Comparison of ENCODE assay signal across 27 cellular contexts in genomic region chr18:29157057-29157780, GRCh38.
DNase-seq lines count a peak whose midpoint lies in the region; ATAC-seq and TF ChIP-seq lines count a peak whose summit lies in the region.
"Had no signal": no experiment of that assay in that cellular context is flagged by ENCODE, and none has a peak within 500 bp of the region (broad histone marks: within the 10 kb centered on the region; RNA-seq: fewer than 3 reads in every experiment).

No MANE protein-coding gene starts in this region.

- H3K27me3 ChIP-seq in ACC112 (ENCODE audit: insufficient read depth, low read length) (no peaks in the 10 kb centered on the region), lower lobe of right lung (ENCODE audit: low read depth) (no peaks in the 10 kb centered on the region)
- H3K27me3 ChIP-seq: BLaER1 treated with 17β-estradiol and CSF1 and Interleukin-3, amounts not matched to agents 10 nM and 100 nM; testis had no signal

- no peaks in the 10 kb centered on the region for H3K9me3 ChIP-seq in lower lobe of right lung
- H3K9me3 ChIP-seq: BLaER1 treated with 17β-estradiol and CSF1 and Interleukin-3, amounts not matched to agents 10 nM and 100 nM; testis had no signal

- no peaks in the 10 kb centered on the region for H3K36me3 ChIP-seq in ACC112 (ENCODE audit: insufficient read depth, low read length)
- no peaks in the 10 kb centered on the region for H3K36me3 ChIP-seq in lower lobe of right lung
- H3K36me3 ChIP-seq: BLaER1 treated with 17β-estradiol and CSF1 and Interleukin-3, amounts not matched to agents 10 nM and 100 nM had no signal

- H3K27me3 Mint-ChIP-seq in natural killer cell treated with Interleukin-12 subunit alpha and Interleukin-12 subunit beta and Interleukin-15 and Interleukin-18, amount 100 ng/mL, for 72 hours, result peaks cover 0 to 2% of the 10 kb centered on the region in 2 donors
- no peaks in the 10 kb centered on the region for H3K27me3 Mint-ChIP-seq in type B pancreatic cell
- H3K27me3 Mint-ChIP-seq: activated CD8-positive, alpha-beta memory T cell treated with anti-CD3 and anti-CD28 coated beads, Interleukin-2, amount 10 ng/mL, durations not matched to agents 7 days and 5 days; central memory CD8-positive, alpha-beta T cell; naive thymus-derived CD4-positive, alpha-beta T cell had no signal

- peak overlapping the region; percentile 96 for H3K27ac ChIP-seq in ACC112 (ENCODE audit: low read depth, low read length)
- peak overlapping the region; percentile 96 for H3K27ac ChIP-seq in epithelial cell of prostate
- no peak overlapping the region for H3K27ac ChIP-seq in lower lobe of right lung
- H3K27ac ChIP-seq: BLaER1 treated with 17β-estradiol and CSF1 and Interleukin-3, amounts not matched to agents 10 nM and 100 nM; testis had no signal

- H3K4me3 ChIP-seq in ACC112 (ENCODE audit: low read depth, low read length) (peak overlapping the region; percentile 60), WI38 (ENCODE audit: low read depth, low read length) (peak overlapping the region; percentile 44), lower lobe of right lung (no peak overlapping the region)
- H3K4me3 ChIP-seq: BLaER1 treated with 17β-estradiol and CSF1 and Interleukin-3, amounts not matched to agents 10 nM and 100 nM; testis had no signal

- H3K9me3 Mint-ChIP-seq in natural killer cell treated with Interleukin-12 subunit alpha and Interleukin-12 subunit beta and Interleukin-15 and Interleukin-18, amount 100 ng/mL, for 72 hours, result peaks cover 8% of the 10 kb centered on the region
- H3K9me3 Mint-ChIP-seq in type B pancreatic cell, result no peaks in the 10 kb centered on the region

- peaks cover 0 to 2% of the 10 kb centered on the region in 2 donors for H3K4me1 Mint-ChIP-seq in natural killer cell treated with Interleukin-12 subunit alpha and Interleukin-12 subunit beta and Interleukin-15 and Interleukin-18, amount 100 ng/mL, for 72 hours (ENCODE audit: low read depth in 2 of 2)
- peaks cover 28% of the 10 kb centered on the region for H3K4me1 Mint-ChIP-seq in type B pancreatic cell (ENCODE audit: unreplicated experiment)
- H3K4me1 Mint-ChIP-seq: activated CD8-positive, alpha-beta memory T cell treated with anti-CD3 and anti-CD28 coated beads, Interleukin-2, amount 10 ng/mL, durations not matched to agents 7 days and 5 days; central memory CD8-positive, alpha-beta T cell; naive thymus-derived CD4-positive, alpha-beta T cell had no signal

- DNase-seq in HT1080 (ENCODE audit: low read depth), result peak; percentile 15
- no peak for DNase-seq in epithelial cell of prostate (ENCODE audit: low read depth, low spot score)
- DNase-seq in NCI-H2107 (lab: John Stamatoyannopoulos, UW), result no peak
- no peak for DNase-seq in natural killer cell treated with Interleukin-12 subunit alpha and Interleukin-12 subunit beta and Interleukin-15 and Interleukin-18, amount 100 ng/mL, for 72 hours (ENCODE audit: low spot score)
- DNase-seq in type B pancreatic cell (ENCODE audit: extremely low spot score, unreplicated experiment), result no peak
- DNase-seq in lower lobe of right lung, result no peak
- DNase-seq: activated CD4-positive, alpha-beta T cell treated with anti-CD3 and anti-CD28 coated beads, Interleukin-2, amount 50 U/mL, for 1 hour; activated CD8-positive, alpha-beta memory T cell treated with anti-CD3 and anti-CD28 coated beads, Interleukin-2, amount 10 ng/mL, durations not matched to agents 7 days and 5 days; activated naive CD4-positive, alpha-beta T cell treated with anti-CD3 and anti-CD28 coated beads, Interleukin-2, amount 50 U/mL, for 16 hours; activated T-cell treated with anti-CD3 and anti-CD28 coated beads, Interleukin-2, amount 50 U/mL, for 72 hours; COR-L47; DMS79 treated with DMSO at 0.1 percent for 48 hours; KBM-7; naive thymus-derived CD4-positive, alpha-beta T cell; NCI-H1436 treated with DMSO at 0.1 percent for 48 hours; NCI-H2171; NCI-H510A treated with DMSO at 0.1 percent for 48 hours; occipital lobe; stimulated activated CD4-positive, alpha-beta T cell treated with anti-CD3 and anti-CD28 coated beads, Interleukin-12 subunit alpha, Interleukin-12 subunit beta, amount 100 ng/mL, for 4 hours; stimulated activated CD4-positive, alpha-beta T cell treated with anti-CD3 and anti-CD28 coated beads, Interleukin-4, amount 100 ng/mL, for 24 hours; stimulated activated naive CD4-positive, alpha-beta T cell; testis had no signal

- H2AFZ ChIP-seq in ACC112 (ENCODE audit: low read length, unreplicated experiment), result peak overlapping the region; percentile 84

- H3K27ac Mint-ChIP-seq in natural killer cell treated with Interleukin-12 subunit alpha and Interleukin-12 subunit beta and Interleukin-15 and Interleukin-18, amount 100 ng/mL, for 72 hours, result no peak overlapping the region
- H3K27ac Mint-ChIP-seq in type B pancreatic cell, result no peak overlapping the region
- H3K27ac Mint-ChIP-seq: activated CD8-positive, alpha-beta memory T cell treated with anti-CD3 and anti-CD28 coated beads, Interleukin-2, amount 10 ng/mL, durations not matched to agents 7 days and 5 days; activated T-cell treated with anti-CD3 and anti-CD28 coated beads, Interleukin-2, amount 50 U/mL, for 72 hours; naive thymus-derived CD4-positive, alpha-beta T cell had no signal

- peaks cover 9% of the 10 kb centered on the region for H3K36me3 Mint-ChIP-seq in natural killer cell treated with Interleukin-12 subunit alpha and Interleukin-12 subunit beta and Interleukin-15 and Interleukin-18, amount 100 ng/mL, for 72 hours
- H3K36me3 Mint-ChIP-seq in type B pancreatic cell, result no peaks in the 10 kb centered on the region
- H3K36me3 Mint-ChIP-seq: activated CD8-positive, alpha-beta memory T cell treated with anti-CD3 and anti-CD28 coated beads, Interleukin-2, amount 10 ng/mL, durations not matched to agents 7 days and 5 days; naive thymus-derived CD4-positive, alpha-beta T cell had no signal

- H3K4me3 Mint-ChIP-seq in natural killer cell treated with Interleukin-12 subunit alpha and Interleukin-12 subunit beta and Interleukin-15 and Interleukin-18, amount 100 ng/mL, for 72 hours, result no peak overlapping the region
- no peak overlapping the region for H3K4me3 Mint-ChIP-seq in type B pancreatic cell
- H3K4me3 Mint-ChIP-seq: activated CD8-positive, alpha-beta memory T cell treated with anti-CD3 and anti-CD28 coated beads, Interleukin-2, amount 10 ng/mL, durations not matched to agents 7 days and 5 days; activated T-cell treated with anti-CD3 and anti-CD28 coated beads, Interleukin-2, amount 50 U/mL, for 72 hours; central memory CD8-positive, alpha-beta T cell; naive thymus-derived CD4-positive, alpha-beta T cell had no signal

- ATAC-seq in natural killer cell treated with Interleukin-12 subunit alpha and Interleukin-12 subunit beta and Interleukin-15 and Interleukin-18, amount 100 ng/mL, for 72 hours, result no peak
- ATAC-seq in lower lobe of right lung, result no peak
- ATAC-seq: activated CD8-positive, alpha-beta memory T cell treated with anti-CD3 and anti-CD28 coated beads, Interleukin-2, amount 10 ng/mL, durations not matched to agents 7 days and 5 days; activated T-cell treated with anti-CD3 and anti-CD28 coated beads, Interleukin-2, amount 50 U/mL, for 72 hours; left lobe of liver; naive thymus-derived CD4-positive, alpha-beta T cell had no signal

- H3K4me1 ChIP-seq in ACC112 (ENCODE audit: control insufficient read depth, insufficient read depth, low read length, unreplicated experiment) (peaks cover 66% of the 10 kb centered on the region), lower lobe of right lung (no peaks in the 10 kb centered on the region)
- H3K4me1 ChIP-seq: BLaER1 treated with 17β-estradiol and CSF1 and Interleukin-3, amounts not matched to agents 10 nM and 100 nM; testis had no signal

- intact Hi-C loops in lower lobe of right lung (cut with DNase I), result no loop called here

- TF ChIP-seq CTCF in WI38 (IDR thresholded peaks at IDR 0.05; ENCODE audit: low read depth, low read length) (no peak), type B pancreatic cell (conservative IDR thresholded peaks at IDR 0.05) (no peak), lower lobe of right lung (IDR thresholded peaks at IDR 0.05) (no peak)

- H3K79me2 ChIP-seq in ACC112 (ENCODE audit: control insufficient read depth, insufficient read depth, low read length, unreplicated experiment), result peaks cover 2% of the 10 kb centered on the region
